In the genomic region with DNA sequence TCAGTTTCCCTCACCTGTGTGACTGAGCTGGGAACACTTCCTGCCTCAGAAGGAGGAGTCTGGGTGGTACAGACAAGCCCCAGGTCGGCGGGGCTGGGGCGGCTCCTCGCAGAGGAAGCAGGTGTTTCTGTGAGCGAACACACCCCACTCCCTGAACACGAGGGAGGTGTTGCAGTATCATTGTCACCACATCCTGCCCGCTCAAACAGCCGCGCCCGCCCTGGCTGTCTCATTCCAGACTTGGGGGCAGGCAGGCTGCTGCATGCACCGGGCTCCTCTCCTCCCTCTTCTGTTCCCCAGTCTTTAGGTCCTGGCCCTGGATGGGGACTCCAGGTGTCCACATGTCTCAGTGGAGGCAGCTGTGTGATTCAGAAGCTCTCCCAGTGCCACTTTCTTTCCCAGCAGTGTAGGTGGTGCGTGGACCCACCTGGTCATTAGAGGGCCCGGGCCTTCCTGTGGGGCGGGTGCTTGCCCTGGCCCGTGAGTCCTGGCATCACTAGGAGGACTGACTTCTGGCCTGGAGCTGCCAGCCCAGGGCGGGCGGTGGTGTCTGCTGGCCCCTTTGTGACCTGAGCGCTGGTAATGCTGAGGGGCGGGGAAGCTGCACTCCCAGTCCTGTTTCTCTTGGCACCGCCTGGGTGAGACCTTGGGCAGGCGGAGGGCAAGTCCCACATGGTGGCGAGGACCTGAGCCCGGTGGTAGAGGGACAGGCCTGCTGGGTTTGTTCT, we compare ENCODE assay signal across 8 cellular contexts. TPM values are rescaled to one million over a fixed set of nuclear protein-coding genes. Genes with fewer than 3 reads are reported as not detected.
DNase-seq lines count a peak whose midpoint lies in the region; ATAC-seq and TF ChIP-seq lines count a peak whose summit lies in the region.

No MANE protein-coding gene starts in this region.

- ATAC-seq in HG03175 (IDR thresholded peaks at IDR 0.05; ENCODE audit: unreplicated experiment): peak; percentile 83
- ATAC-seq in gastrocnemius medialis: peak; percentile 51 to 59
- no peak for ATAC-seq in omental fat pad (ENCODE audit: low FRiP score)

- H3K27ac ChIP-seq in gastrocnemius medialis: peak overlapping the region; percentile 55 to 68 (median 62)

- TF ChIP-seq CTCF in gastrocnemius medialis (IDR thresholded peaks at IDR 0.05 in 4 of 5, conservative IDR thresholded peaks at IDR 0.05 in 1 of 5) (no peak), omental fat pad (IDR thresholded peaks at IDR 0.05) (no peak)

- no peaks in the 10 kb centered on the region for H3K27me3 ChIP-seq in gastrocnemius medialis

- DNase-seq in NCI-H2107 treated with DMSO at 0.1 percent for 48 hours (lab: John Stamatoyannopoulos, UW; ENCODE audit: unreplicated experiment) (peak; percentile 22), NCI-H2107 (lab: John Stamatoyannopoulos, UW) (no peak), UCSD-AML1 (lab: John Stamatoyannopoulos, UW; ENCODE audit: unreplicated experiment) (peak; percentile 72), gastrocnemius medialis (no peak), omental fat pad (ENCODE audit: low spot score) (no peak), hepatic stellate cell (ENCODE audit: low spot score) (no peak)
- peak; percentile 90 for DNase-seq in central memory CD4-positive, alpha-beta T cell

- H3K36me3 ChIP-seq in gastrocnemius medialis: peaks cover 0 to 20% of the 10 kb centered on the region in 2 donors

- no peak overlapping the region for H3K4me3 ChIP-seq in gastrocnemius medialis

- intact Hi-C loops in gastrocnemius medialis (cut with DNase I; ENCODE audit: low total_unique reads): loop anchor here (1.0 kb wide), 1 partner anchor 38 kb away; no protein-coding TSS in a partner anchor

- peaks cover 4 to 13% of the 10 kb centered on the region in 2 donors for H3K4me1 ChIP-seq in gastrocnemius medialis

- in situ Hi-C loops in gastrocnemius medialis (cut with MboI; ENCODE audit: low sequenced_read_pairs in 4 of 4): no loop called here

- TF ChIP-seq POLR2A in gastrocnemius medialis (IDR thresholded peaks at IDR 0.05): peak; percentile 17 to 46

- no peaks in the 10 kb centered on the region for H3K9me3 ChIP-seq in gastrocnemius medialis

RNA-seq across cellular contexts. Expression of gene PHYHD1, which starts 18.3 kb away (rescaled TPM):
- total RNA-seq in gastrocnemius medialis (10 to 100 TPM in 3 of 4 donors, 1 to 10 TPM in 1; 9.5 to 39.3 (median 30.3) TPM), omental fat pad (10 to 100 TPM; 14.4 to 43.8 (median 32.4) TPM)

RNA-seq across cellular contexts. Expression of gene LRRC8A, which starts 20.6 kb away (rescaled TPM):
- total RNA-seq in gastrocnemius medialis: 10 to 100 TPM; 24.4 to 28.4 (median 27.0) TPM
- 10 to 100 TPM; 37.8 to 67.1 (median 47.8) TPM for total RNA-seq in omental fat pad

RNA-seq across cellular contexts. Expression of gene KYAT1, which starts 20.8 kb away (rescaled TPM):
- total RNA-seq in gastrocnemius medialis (1 to 10 TPM; 4.7 to 7.4 (median 5.8) TPM), omental fat pad (1 to 10 TPM; 2.9 to 9.3 (median 4.1) TPM)

RNA-seq across cellular contexts. Expression of gene DOLK, which starts 44.9 kb away (rescaled TPM):
- total RNA-seq in gastrocnemius medialis (10 to 100 TPM in 1 of 4 donors, 1 to 10 TPM in 3; 6.5 to 11.8 (median 6.6) TPM), omental fat pad (10 to 100 TPM; 13.3 to 23.2 (median 17.7) TPM)

RNA-seq across cellular contexts. Expression of gene NUP188, which starts 45.0 kb away (rescaled TPM):
- total RNA-seq in gastrocnemius medialis (10 to 100 TPM; 24.7 to 59.7 (median 30.3) TPM), omental fat pad (10 to 100 TPM; 27.2 to 70.6 (median 38.3) TPM)

Comparison
In these comparisons a context has a peak if more than half of its experiments do, and no peak if none do; other contexts are left out.
1. DNase-seq: peak in NCI-H2107 treated with DMSO at 0.1 percent for 48 hours (single experiment), UCSD-AML1 (single experiment) and central memory CD4-positive, alpha-beta T cell (single experiment); none in NCI-H2107 (single experiment), gastrocnemius medialis (0 of 2), omental fat pad (single experiment) and hepatic stellate cell (single experiment).